ENCODE assay signal across 8 cellular contexts in genomic region chr6:6332240-6332639, GRCh38. TPM values are rescaled to one million over a fixed set of nuclear protein-coding genes. Genes with fewer than 3 reads are reported as not detected.
DNase-seq lines count a peak whose midpoint lies in the region; ATAC-seq and TF ChIP-seq lines count a peak whose summit lies in the region.

No MANE protein-coding gene starts in this region.

- POLR2A ChIA-PET in activated CD8-positive, alpha-beta T cell treated with anti-CD3 and anti-CD28 coated beads for 36 hours (lab: Charles Lee): no interaction called here

- peak; percentile 87 for ATAC-seq in GM21515 (IDR thresholded peaks at IDR 0.05; ENCODE audit: unreplicated experiment)
- peak; percentile 56 for ATAC-seq in HG03457 (IDR thresholded peaks at IDR 0.05; ENCODE audit: unreplicated experiment)
- no peak for ATAC-seq in activated CD8-positive, alpha-beta T cell treated with anti-CD3 and anti-CD28 coated beads for 36 hours

- H3K27me3 Mint-ChIP-seq in brain: peaks cover 4% of the 10 kb centered on the region
- H3K27me3 Mint-ChIP-seq in activated CD8-positive, alpha-beta T cell treated with anti-CD3 and anti-CD28 coated beads for 36 hours: peaks cover 4% of the 10 kb centered on the region

- CTCF ChIA-PET in activated CD8-positive, alpha-beta T cell treated with anti-CD3 and anti-CD28 coated beads for 36 hours (lab: Charles Lee): interaction anchor here (0.8 kb wide), 1 partner anchor 16 kb away, joined by 3 read pairs; no protein-coding TSS in a partner anchor

- no peak for TF ChIP-seq CTCF in GM12864 (IDR thresholded peaks at IDR 0.05; ENCODE audit: low read depth, low read length, missing control alignments)
- TF ChIP-seq CTCF in brain (conservative IDR thresholded peaks at IDR 0.05): no peak
- no peak for TF ChIP-seq CTCF in activated CD8-positive, alpha-beta T cell treated with anti-CD3 and anti-CD28 coated beads for 36 hours (IDR thresholded peaks at IDR 0.05)

- H3K27ac Mint-ChIP-seq in brain: peak overlapping the region; percentile 24 to 82 (median 51)
- no peak overlapping the region for H3K27ac Mint-ChIP-seq in activated CD8-positive, alpha-beta T cell treated with anti-CD3 and anti-CD28 coated beads for 36 hours

- no peaks in the 10 kb centered on the region for H3K36me3 Mint-ChIP-seq in brain
- H3K36me3 Mint-ChIP-seq in activated CD8-positive, alpha-beta T cell treated with anti-CD3 and anti-CD28 coated beads for 36 hours (ENCODE audit: low read depth): no peaks in the 10 kb centered on the region

- peak overlapping the region in 2 of 5 experiments; percentile 27 to 48 for H3K4me3 Mint-ChIP-seq in brain
- H3K4me3 Mint-ChIP-seq in activated CD8-positive, alpha-beta T cell treated with anti-CD3 and anti-CD28 coated beads for 36 hours: no peak overlapping the region

- intact Hi-C loops in activated CD8-positive, alpha-beta T cell treated with anti-CD3 and anti-CD28 coated beads for 36 hours (cut with micrococcal nuclease): no loop called here
- intact Hi-C loops in head of caudate nucleus (cut with DNase I): no loop called here

- no peak overlapping the region; the same call in 1 of the 2 replicates for H3K4me3 ChIP-seq in GM12864 (ENCODE audit: low read depth, low read length)

- DNase-seq in GM12864 (ENCODE audit: low read depth): peak; percentile 84
- no peak for DNase-seq in activated CD8-positive, alpha-beta T cell treated with anti-CD3 and anti-CD28 coated beads for 36 hours
- no peak for DNase-seq in activated T-cell treated with anti-CD3 and anti-CD28 coated beads for 4 hours
- DNase-seq in NCI-H82 (lab: John Stamatoyannopoulos, UW): no peak
- no peak for DNase-seq in head of caudate nucleus

- H3K9me3 Mint-ChIP-seq in brain: peaks cover 0 to 5% (median 0%) of the 10 kb centered on the region in 5 experiments
- no peaks in the 10 kb centered on the region for H3K9me3 Mint-ChIP-seq in activated CD8-positive, alpha-beta T cell treated with anti-CD3 and anti-CD28 coated beads for 36 hours

- H3K4me1 Mint-ChIP-seq in brain: peaks cover 33% of the 10 kb centered on the region
- H3K4me1 Mint-ChIP-seq in activated CD8-positive, alpha-beta T cell treated with anti-CD3 and anti-CD28 coated beads for 36 hours (ENCODE audit: low read depth): peaks cover 6% of the 10 kb centered on the region

RNA-seq across cellular contexts. Expression of gene F13A1, which starts 11.8 kb away (rescaled TPM):
- polyA plus RNA-seq in brain (ENCODE audit: insufficient read depth, low read depth, low replicate concordance): 6.2 TPM
- not detected for total RNA-seq in activated CD8-positive, alpha-beta T cell treated with anti-CD3 and anti-CD28 coated beads for 36 hours
